30 cellular contexts compared by ENCODE assay signal in genomic region chr3:61277411-61277810, GRCh38.
"Had no signal": no experiment of that assay in that cellular context is flagged by ENCODE, and none has a peak within 500 bp of the region (broad histone marks: within the 10 kb centered on the region; RNA-seq: fewer than 3 reads in every experiment).

No MANE protein-coding gene starts in this region.

- H3K36me3 ChIP-seq: ascending aorta, breast epithelium, cardiac muscle cell, colonic mucosa, WERI-Rb-1 had no signal

- DNase-seq: activated B cell treated with CpG ODN at 0.5 μM for 24 hours; activated CD4-positive, alpha-beta T cell treated with anti-CD3 and anti-CD28 coated beads for 48 hours; activated CD4-positive, alpha-beta T cell treated with anti-CD3 and anti-CD28 coated beads, Interleukin-2, amount 50 U/mL, for 1 hour; activated CD4-positive, alpha-beta T cell treated with anti-CD3 and anti-CD28 coated beads, Interleukin-2, amount 50 U/mL, for 48 hours; activated CD8-positive, alpha-beta memory T cell treated with anti-CD3 and anti-CD28 coated beads for 24 hours; activated CD8-positive, alpha-beta T cell treated with anti-CD3 and anti-CD28 coated beads for 36 hours; activated gamma-delta T cell; activated naive CD4-positive, alpha-beta T cell; activated naive CD4-positive, alpha-beta T cell treated with anti-CD3 and anti-CD28 coated beads, Interleukin-2, amount 10 ng/mL, durations not matched to agents 7 days and 5 days; activated naive CD8-positive, alpha-beta T cell treated with anti-CD3 and anti-CD28 coated beads, Interleukin-2, amount 10 ng/mL, durations not matched to agents 7 days and 5 days; activated T-cell treated with anti-CD3 and anti-CD28 coated beads, Interleukin-2, amount 50 U/mL, for 48 hours; central memory CD4-positive, alpha-beta T cell; cerebellar nuclear complex; colonic mucosa; effector CD8-positive, alpha-beta T cell; foreskin fibroblast; T-helper 1 cell; T-helper 17 cell; T1000; WERI-Rb-1 had no signal

- H3K9me3 ChIP-seq: ascending aorta, breast epithelium, colonic mucosa had no signal

- ATAC-seq: activated CD4-positive, CD25-positive, alpha-beta regulatory T cell treated with anti-CD3 and anti-CD28 coated beads, Interleukin-2, amount 50 U/mL, for 24 hours; activated CD8-positive, alpha-beta T cell treated with anti-CD3 and anti-CD28 coated beads for 36 hours; activated naive CD4-positive, alpha-beta T cell treated with anti-CD3 and anti-CD28 coated beads, Interleukin-2, amount 50 U/mL, for 72 hours; esophagus mucosa; T-helper 17 cell had no signal

- H3K4me3 ChIP-seq: ascending aorta, breast epithelium, cardiac muscle cell, colonic mucosa had no signal

- FAIRE-seq: endometrium, endothelial cell of umbilical vein, frontal cortex had no signal

- H3K27ac ChIP-seq: ascending aorta, breast epithelium, cardiac muscle cell, colonic mucosa, epithelial cell of prostate, WERI-Rb-1 had no signal

- H3K27me3 ChIP-seq: ascending aorta, breast epithelium, cardiac muscle cell, colonic mucosa had no signal

- H3K4me1 ChIP-seq: ascending aorta, breast epithelium, colonic mucosa had no signal
